1 cellular context compared by ENCODE assay signal in genomic region chr4:110621328-110621812, GRCh38.
TF ChIP-seq lines count a peak whose summit lies in the region.

No MANE protein-coding gene starts in this region.

TF ChIP-seq in H1, 55 proteins besides CTCF, POLR2A, EP300 and RAD21 (continued from another document):
- TF ChIP-seq FOSL1 (IDR thresholded peaks at IDR 0.05; ENCODE audit: insufficient read depth, low read depth, low read length) (no peak), RXRA (IDR thresholded peaks at IDR 0.05; ENCODE audit: insufficient read depth, low read depth, low read length) (no peak), E2F6 (IDR thresholded peaks at IDR 0.05) (no peak), CTBP2 (IDR thresholded peaks at IDR 0.05; ENCODE audit: borderline replicate concordance, insufficient read depth, insufficient read length, low read length) (no peak), USF2 (IDR thresholded peaks at IDR 0.05; ENCODE audit: low read length) (no peak), KDM1A (IDR thresholded peaks at IDR 0.05; ENCODE audit: borderline replicate concordance, low read length) (no peak), ASH2L (IDR thresholded peaks at IDR 0.05; ENCODE audit: low read length) (no peak), POLR2AphosphoS5 (IDR thresholded peaks at IDR 0.05; ENCODE audit: low read depth, low read length) (no peak), SP2 (IDR thresholded peaks at IDR 0.05; ENCODE audit: low read length) (no peak), ZNF274 (IDR thresholded peaks at IDR 0.05; ENCODE audit: borderline replicate concordance, extremely low read depth, low read length) (no peak), BACH1 (IDR thresholded peaks at IDR 0.05; ENCODE audit: low read length) (no peak), RFX5 (IDR thresholded peaks at IDR 0.05; ENCODE audit: borderline replicate concordance, low read depth, low read length) (no peak), RNF2 (IDR thresholded peaks at IDR 0.05; ENCODE audit: borderline replicate concordance, low read depth, low read length, missing control alignments, poor library complexity, severe bottlenecking) (peak; percentile 84), CEBPB (IDR thresholded peaks at IDR 0.05; ENCODE audit: low read depth, low read length) (no peak), SUZ12 (IDR thresholded peaks at IDR 0.05; ENCODE audit: low read length) (peak; percentile 79), SRF (IDR thresholded peaks at IDR 0.05; ENCODE audit: low read depth, low read length) (no peak), EZH2 (IDR thresholded peaks at IDR 0.05; ENCODE audit: low read depth, low read length, severe bottlenecking) (peak; percentile 80)
